8 cellular contexts compared by ENCODE assay signal in genomic region chr17:41835800-41836549, GRCh38. TPM values are rescaled to one million over a fixed set of nuclear protein-coding genes. Genes with fewer than 3 reads are reported as not detected.
A peak's percentile ranks its signal among the peaks of the same experiment; 100 is the strongest.
DNase-seq lines count a peak whose midpoint lies in the region; ATAC-seq and TF ChIP-seq lines count a peak whose summit lies in the region.

Gene NT5C3B (minus strand): TSS chr17:41836232. CDS start chr17:41836193, 39 bp downstream.

- TF ChIP-seq POLR2A in HCT116 (IDR thresholded peaks at IDR 0.05; ENCODE audit: borderline replicate concordance, extremely low read depth, insufficient read depth, insufficient read length): peak; percentile 68

- H3K27me3 Mint-ChIP-seq in natural killer cell (ENCODE audit: low read depth in 2 of 2): peaks cover 0 to 6% of the 10 kb centered on the region in 2 donors

- ATAC-seq in HCT116 (peak; percentile 89), natural killer cell (peak; percentile 65 to 87 (median 83)), GM18519 (IDR thresholded peaks at IDR 0.05; ENCODE audit: low FRiP score, unreplicated experiment) (no peak)
- peak; percentile 86 for ATAC-seq in stimulated activated naive CD8-positive, alpha-beta T cell treated with anti-CD3 and anti-CD28 coated beads, Interleukin-15, Interleukin-2, amounts not matched to agents 100 U/mL and 50 U/mL, for 24 hours

- peak within 1 kb of the TSS; percentile 80 for H3K9ac ChIP-seq in HCT116 (ENCODE audit: low read length)
- peak within 1 kb of the TSS; percentile 44 for H3K9ac ChIP-seq in fibroblast of lung (ENCODE audit: insufficient read depth, low read length)

- H3K9me2 ChIP-seq in HCT116 (ENCODE audit: insufficient read depth): no peaks in the 10 kb centered on the region
- H3K9me2 ChIP-seq in OCI-LY7 (ENCODE audit: insufficient read depth, low read length): no peaks in the 10 kb centered on the region

- no peak for TF ChIP-seq RAD21 in HCT116 (IDR thresholded peaks at IDR 0.05; ENCODE audit: low read depth)

- H3K4me3 Mint-ChIP-seq in natural killer cell: peak within 1 kb of the TSS; percentile 81

- no TSS peak for BruUV-seq in HCT116 (replicated peaks; lab: Mats Ljungman, UMichigan)
- BruUV-seq in OCI-LY7 (replicated peaks; lab: Mats Ljungman, UMichigan): no TSS peak

- DNase-seq in DMS79 (lab: John Stamatoyannopoulos, UW): peak; percentile 29
- DNase-seq in HCT116 (ENCODE audit: low read depth, low spot score): peak; percentile 7
- DNase-seq in OCI-LY7 (ENCODE audit: low spot score): no peak
- peak; percentile 68 to 76 for DNase-seq in activated T-cell treated with anti-CD3 and anti-CD28 coated beads, Interleukin-2, amount 50 U/mL, for 48 hours
- peak in 1 of 2 donors; percentile 27 for DNase-seq in fibroblast of lung (ENCODE audit: low read depth in 2 of 2)
- DNase-seq in natural killer cell: peak; percentile 35
- peak; percentile 68 for DNase-seq in stimulated activated naive CD8-positive, alpha-beta T cell treated with anti-CD3 and anti-CD28 coated beads, Interleukin-15, Interleukin-2, amounts not matched to agents 100 U/mL and 50 U/mL, for 24 hours

- CTCF ChIA-PET in HCT116 (lab: Charles Lee): no interaction called here
- CTCF ChIA-PET in OCI-LY7 (lab: Charles Lee; ENCODE audit: unreplicated experiment): no interaction called here

- H3K4me2 ChIP-seq in HCT116 (ENCODE audit: low read length) (peak within 1 kb of the TSS; percentile 81), OCI-LY7 (ENCODE audit: low read length) (peak within 1 kb of the TSS; percentile 29), fibroblast of lung (ENCODE audit: extremely low read depth, insufficient read depth, low read length) (peak within 1 kb of the TSS; percentile 97)

- no peak within 1 kb of the TSS for H3K27ac Mint-ChIP-seq in natural killer cell

- intact Hi-C loops in HCT116 (cut with micrococcal nuclease): no loop called here
- intact Hi-C loops in OCI-LY7 (cut with micrococcal nuclease; ENCODE audit: unreplicated experiment): no loop called here
- intact Hi-C loops in natural killer cell (cut with micrococcal nuclease): no loop called here

- H3K9me3 Mint-ChIP-seq in natural killer cell: no peaks in the 10 kb centered on the region

- H4K20me1 ChIP-seq in HCT116 (ENCODE audit: insufficient read depth): no peaks in the 10 kb centered on the region
- no peaks in the 10 kb centered on the region for H4K20me1 ChIP-seq in OCI-LY7 (ENCODE audit: insufficient read depth, low read length)
- H4K20me1 ChIP-seq in fibroblast of lung (ENCODE audit: control insufficient read depth, extremely low read depth, insufficient read depth, low read length): no peaks in the 10 kb centered on the region

- RAD21 ChIA-PET in HCT116 (lab: Charles Lee; ENCODE audit: low non-redundant PET in 1 of 2, low total read pairs in 2 of 2, uncharacterized antibody in 2 of 2, unreplicated experiment in 2 of 2): no interaction called here

- no peaks in the 10 kb centered on the region for H3K9me3 ChIP-seq in HCT116 (ENCODE audit: control insufficient read depth in 1 of 2, insufficient read depth in 1 of 2, low read depth in 1 of 2, low read length in 2 of 2)
- no peaks in the 10 kb centered on the region for H3K9me3 ChIP-seq in OCI-LY7 (ENCODE audit: low read length)
- H3K9me3 ChIP-seq in fibroblast of lung (ENCODE audit: control insufficient read depth, insufficient read depth, low read depth, low read length): no peaks in the 10 kb centered on the region

- H3K27ac ChIP-seq in HCT116 (ENCODE audit: low read depth, low read length) (peak within 1 kb of the TSS; percentile 74; the same call in 1 of the 2 replicates), OCI-LY7 (ENCODE audit: low read depth, low read length, poor library complexity, severe bottlenecking) (no peak within 1 kb of the TSS), fibroblast of lung (ENCODE audit: insufficient read depth, low read length) (no peak within 1 kb of the TSS)

- H3K79me2 ChIP-seq in HCT116 (ENCODE audit: insufficient read depth, low read length): peaks cover 22% of the 10 kb centered on the region
- no peaks in the 10 kb centered on the region for H3K79me2 ChIP-seq in OCI-LY7 (ENCODE audit: insufficient read depth, low read depth, low read length)
- H3K79me2 ChIP-seq in fibroblast of lung (ENCODE audit: control insufficient read depth, insufficient read depth, low read length): no peaks in the 10 kb centered on the region

- H3K36me3 ChIP-seq in HCT116 (ENCODE audit: control insufficient read depth in 1 of 2, insufficient read depth in 2 of 2, low read length in 2 of 2) (peaks cover 12 to 17% of the 10 kb centered on the region in 2 experiments; a peak in 2 of 4 replicates), OCI-LY7 (ENCODE audit: insufficient read depth, low read length) (no peaks in the 10 kb centered on the region), fibroblast of lung (ENCODE audit: control insufficient read depth, insufficient read depth, low read length) (no peaks in the 10 kb centered on the region)

- TF ChIP-seq CTCF in HCT116 (IDR thresholded peaks at IDR 0.05 in 2 of 3, conservative IDR thresholded peaks at IDR 0.05 in 1 of 3; ENCODE audit: borderline replicate concordance in 1 of 3, insufficient read depth in 1 of 3, low read depth in 2 of 3, low read length in 2 of 3) (no peak), OCI-LY7 (conservative IDR thresholded peaks at IDR 0.05; ENCODE audit: low read length) (no peak), fibroblast of lung (conservative IDR thresholded peaks at IDR 0.05 in 1 of 2, IDR thresholded peaks at IDR 0.05 in 1 of 2; ENCODE audit: low read depth in 1 of 2, low read length in 2 of 2) (no peak), natural killer cell (IDR thresholded peaks at IDR 0.05) (no peak)

- H3K36me3 Mint-ChIP-seq in natural killer cell: no peaks in the 10 kb centered on the region

- H3K27me3 ChIP-seq in HCT116 (ENCODE audit: insufficient read depth, low read length) (no peaks in the 10 kb centered on the region), fibroblast of lung (ENCODE audit: control insufficient read depth, insufficient read depth, low read length) (no peaks in the 10 kb centered on the region)

- H2AFZ ChIP-seq in HCT116 (ENCODE audit: low read depth, low read length, poor library complexity, severe bottlenecking) (peak within 1 kb of the TSS; percentile 76), OCI-LY7 (ENCODE audit: low read length) (no peak within 1 kb of the TSS), fibroblast of lung (ENCODE audit: low read length) (peak within 1 kb of the TSS; percentile 94)

- POLR2A ChIA-PET in HCT116 (lab: Charles Lee) (no interaction called here), OCI-LY7 (lab: Charles Lee) (no interaction called here)

- H3K4me3 ChIP-seq in HCT116 (replicated peaks in 1 of 2; ENCODE audit: low read depth in 1 of 2, low read length in 2 of 2) (peak within 1 kb of the TSS; percentile 78 to 86), OCI-LY7 (ENCODE audit: low read depth, low read length, poor library complexity, severe bottlenecking) (no peak within 1 kb of the TSS), fibroblast of lung (replicated peaks in 1 of 4; ENCODE audit: control extremely low read depth in 1 of 4, insufficient read depth in 1 of 4, low read depth in 3 of 4, low read length in 4 of 4) (peak within 1 kb of the TSS; percentile 57 to 82 (median 67))

- H3K4me1 ChIP-seq in HCT116 (ENCODE audit: control insufficient read depth in 1 of 2, insufficient read depth in 2 of 2, low read length in 2 of 2): peaks cover 4 to 15% of the 10 kb centered on the region in 2 experiments; a peak in 3 of 4 replicates
- no peaks in the 10 kb centered on the region for H3K4me1 ChIP-seq in OCI-LY7 (ENCODE audit: insufficient read depth, low read length, poor library complexity, severe bottlenecking)
- peaks cover 2% of the 10 kb centered on the region for H3K4me1 ChIP-seq in fibroblast of lung (ENCODE audit: control insufficient read depth, extremely low read depth, insufficient read depth, low read length)

- H3K4me1 Mint-ChIP-seq in natural killer cell: peaks cover 6% of the 10 kb centered on the region in 2 donors

TF ChIP-seq in HCT116, 20 proteins besides CTCF, POLR2A, EP300 and RAD21 (continues in another document):
- TF ChIP-seq FOSL1 (IDR thresholded peaks at IDR 0.05; ENCODE audit: low read depth): no peak
- peak; percentile 91 for TF ChIP-seq ZFX (IDR thresholded peaks at IDR 0.05)
- TF ChIP-seq SRF (IDR thresholded peaks at IDR 0.05; ENCODE audit: low read depth): no peak
- no peak for TF ChIP-seq SP1 (IDR thresholded peaks at IDR 0.05; ENCODE audit: low read depth)
- no peak for TF ChIP-seq ZBTB33 (IDR thresholded peaks at IDR 0.05; ENCODE audit: extremely low read depth, insufficient replicate concordance, low read length)
- TF ChIP-seq EGR1 (IDR thresholded peaks at IDR 0.05; ENCODE audit: low read depth): no peak
- peak; percentile 10 for TF ChIP-seq YY1 (IDR thresholded peaks at IDR 0.05; ENCODE audit: extremely low read depth, insufficient replicate concordance, low read depth, low read length)
- TF ChIP-seq ATF3 (IDR thresholded peaks at IDR 0.05): no peak
- TF ChIP-seq CEBPB (IDR thresholded peaks at IDR 0.05; ENCODE audit: low read depth): no peak
- no peak for TF ChIP-seq CBX3 (IDR thresholded peaks at IDR 0.05; ENCODE audit: low read depth)

RNA-seq across cellular contexts. Expression of gene NT5C3B, which starts in this region (rescaled TPM):
- total RNA-seq in HCT116 (2021; ENCODE audit: unreplicated experiment) (110 TPM), OCI-LY7 (2022) (10.0 and 12.1 TPM in 2 replicates), fibroblast of lung (61.9 and 88.1 TPM in 2 replicates), natural killer cell (1 to 10 TPM; 9.1 to 10.0 (median 9.8) TPM)
- polyA plus RNA-seq in HCT116 (2012): 83.7 and 114 TPM in 2 replicates
- total RNA-seq in OCI-LY7 (2014; rRNA removed; shearing (Covaris generic)): 0.16 TPM in 1 of 2 replicates, not detected in the other
- 83.5 and 101 TPM in 2 replicates for polyA plus RNA-seq in fibroblast of lung
- 58.5 and 81.4 TPM in 2 replicates for polyA plus RNA-seq in fibroblast of lung (2012)
- polyA minus RNA-seq in fibroblast of lung (ENCODE audit: low replicate concordance): 22.6 and 33.2 TPM in 2 replicates

Comparison
In these comparisons a context has a peak if more than half of its experiments do, and no peak if none do; other contexts are left out.
1. H3K4me2 ChIP-seq: peak in every context shown above with its lines; median percentile 97 in fibroblast of lung; 81 in HCT116; 29 in OCI-LY7.